Comparison of ENCODE assay signal across 19 cellular contexts in the genomic region with DNA sequence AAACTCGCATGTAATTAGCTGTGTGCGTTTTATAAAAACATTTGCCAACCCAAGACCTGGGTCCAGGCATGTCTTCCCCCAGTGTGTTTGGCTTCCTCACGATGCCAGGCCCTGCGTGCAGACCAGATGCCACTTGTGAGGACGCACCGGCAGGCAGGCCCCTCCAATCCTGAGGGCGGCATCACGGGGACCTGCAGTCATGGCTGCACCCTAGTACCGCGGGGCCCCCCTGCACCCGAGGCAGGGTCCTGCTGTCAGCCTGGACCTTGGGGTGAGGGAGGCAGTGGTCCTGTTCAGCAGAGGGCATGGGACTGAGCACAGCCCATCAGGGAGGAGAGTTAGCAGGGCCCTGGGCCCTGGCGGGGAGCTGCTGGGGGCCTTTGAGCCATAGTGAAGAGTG. TPM values are rescaled to one million over a fixed set of nuclear protein-coding genes. Genes with fewer than 3 reads are reported as not detected.
DNase-seq lines count a peak whose midpoint lies in the region; ATAC-seq and TF ChIP-seq lines count a peak whose summit lies in the region.
"Had no signal": no experiment of that assay in that cellular context is flagged by ENCODE, and none has a peak within 500 bp of the region (broad histone marks: within the 10 kb centered on the region; RNA-seq: fewer than 3 reads in every experiment).

No MANE protein-coding gene starts in this region.

- no peaks in the 10 kb centered on the region for H3K27me3 Mint-ChIP-seq in CD4-positive, alpha-beta T cell
- no peaks in the 10 kb centered on the region for H3K27me3 Mint-ChIP-seq in central memory CD8-positive, alpha-beta T cell
- H3K27me3 Mint-ChIP-seq in nephron (ENCODE audit: low read depth): no peaks in the 10 kb centered on the region

- peak overlapping the region; percentile 56 for H3K27ac Mint-ChIP-seq in CD4-positive, alpha-beta T cell
- H3K27ac Mint-ChIP-seq in central memory CD8-positive, alpha-beta T cell (ENCODE audit: low read depth): peak overlapping the region; percentile 82
- H3K27ac Mint-ChIP-seq in nephron: peak overlapping the region in 2 of 3 experiments; percentile 42 to 72

- H3K9me3 Mint-ChIP-seq in CD4-positive, alpha-beta T cell: no peaks in the 10 kb centered on the region
- H3K9me3 Mint-ChIP-seq in central memory CD8-positive, alpha-beta T cell: no peaks in the 10 kb centered on the region
- H3K9me3 Mint-ChIP-seq in nephron: no peaks in the 10 kb centered on the region

- no peak for TF ChIP-seq CTCF in CD4-positive, alpha-beta T cell (IDR thresholded peaks at IDR 0.05)
- TF ChIP-seq CTCF in nephron (IDR thresholded peaks at IDR 0.05; ENCODE audit: unreplicated experiment in 3 of 3) (no peak), WERI-Rb-1 (IDR thresholded peaks at IDR 0.05; ENCODE audit: low read depth, low read length) (no peak)

- H3K36me3 Mint-ChIP-seq in CD4-positive, alpha-beta T cell (ENCODE audit: low read depth): peaks cover 37% of the 10 kb centered on the region
- H3K36me3 Mint-ChIP-seq in central memory CD8-positive, alpha-beta T cell (ENCODE audit: insufficient read depth): peaks cover 23% of the 10 kb centered on the region
- peaks cover 39% of the 10 kb centered on the region for H3K36me3 Mint-ChIP-seq in nephron (ENCODE audit: low read depth)

- H3K36me3 ChIP-seq in BLaER1 (peaks cover 56% of the 10 kb centered on the region), WERI-Rb-1 (peaks cover 77% of the 10 kb centered on the region)

- intact Hi-C loops in CD4-positive, alpha-beta T cell (cut with DNase I, micrococcal nuclease): no loop called here

- POLR2A ChIA-PET in CD4-positive, alpha-beta T cell (lab: Charles Lee): interaction anchor here (4.4 kb wide), 1 partner anchor 12 kb away, joined by 29 read pairs; no protein-coding TSS in a partner anchor

- H3K4me2 ChIP-seq in BLaER1: peak overlapping the region; percentile 69
- H3K4me2 ChIP-seq: A549, SK-N-SH had no signal

- no peak for ATAC-seq in CD4-positive, alpha-beta T cell (ENCODE audit: poor library complexity)
- no peak for ATAC-seq in central memory CD8-positive, alpha-beta T cell (replicated peaks; ENCODE audit: extremely low read depth, poor library complexity, severe bottlenecking)
- no peak for ATAC-seq in HG03378 (IDR thresholded peaks at IDR 0.05; ENCODE audit: unreplicated experiment)
- ATAC-seq: A549, HepG2 had no signal

- peaks cover 33% of the 10 kb centered on the region for H3K4me1 Mint-ChIP-seq in CD4-positive, alpha-beta T cell (ENCODE audit: low read depth)
- H3K4me1 Mint-ChIP-seq in central memory CD8-positive, alpha-beta T cell: peaks cover 32% of the 10 kb centered on the region
- peaks cover 50% of the 10 kb centered on the region for H3K4me1 Mint-ChIP-seq in nephron

- DNase-seq in CD4-positive, alpha-beta T cell: no peak
- DNase-seq in central memory CD8-positive, alpha-beta T cell (ENCODE audit: low spot score in 2 of 2): no peak
- DNase-seq in WERI-Rb-1 (no peak), NCI-H345 (lab: John Stamatoyannopoulos, UW) (no peak)
- DNase-seq: DMS79, HCEC 1CT, KBM-7, NCI-H1105, NCI-H2081, NCI-H510A, NCI-H748 treated with DMSO at 0.1 percent for 48 hours, SHP77, SK-N-SH had no signal

- H3K4me3 ChIP-seq in BLaER1 (no peak overlapping the region), WERI-Rb-1 (ENCODE audit: low read depth, low read length) (no peak overlapping the region)
- H3K4me3 ChIP-seq: A549 had no signal

- CTCF ChIA-PET in CD4-positive, alpha-beta T cell (lab: Charles Lee): no interaction called here

- H3K27me3 ChIP-seq in BLaER1: no peaks in the 10 kb centered on the region
- H3K27me3 ChIP-seq in CD4-positive, alpha-beta T cell (ENCODE audit: control insufficient read depth, insufficient read depth, low read length): no peaks in the 10 kb centered on the region
- H3K27me3 ChIP-seq in WERI-Rb-1 (ENCODE audit: insufficient read depth, low read depth, severe bottlenecking): no peaks in the 10 kb centered on the region

- no peaks in the 10 kb centered on the region for H3K9me3 ChIP-seq in BLaER1
- H3K9me3 ChIP-seq in CD4-positive, alpha-beta T cell (ENCODE audit: control insufficient read depth, low read length): no peaks in the 10 kb centered on the region
- H3K9me3 ChIP-seq in WERI-Rb-1 (ENCODE audit: severe bottlenecking): no peaks in the 10 kb centered on the region
- H3K9me3 ChIP-seq: A549, SK-N-SH had no signal

- H3K4me1 ChIP-seq in BLaER1: peaks cover 98% of the 10 kb centered on the region
- H3K4me1 ChIP-seq: A549 had no signal

- no peaks in the 10 kb centered on the region; the same call in 1 of the 2 replicates for H4K20me1 ChIP-seq in BLaER1

- H3K27ac ChIP-seq in BLaER1 (peak overlapping the region; percentile 51), WERI-Rb-1 (no peak overlapping the region)
- no peak overlapping the region for H3K27ac ChIP-seq in CD4-positive, alpha-beta T cell (ENCODE audit: low read depth, low read length)
- H3K27ac ChIP-seq: A549 had no signal

- no peak overlapping the region for H3K4me3 Mint-ChIP-seq in CD4-positive, alpha-beta T cell
- H3K4me3 Mint-ChIP-seq in central memory CD8-positive, alpha-beta T cell: no peak overlapping the region
- no peak overlapping the region for H3K4me3 Mint-ChIP-seq in nephron

- 0 out of 2 replicates have a peak overlapping the region, but pooled peaks have one; percentile 26 for H3K9ac ChIP-seq in BLaER1
- H3K9ac ChIP-seq: SK-N-SH had no signal

RNA-seq across cellular contexts. Expression of gene ZNF750, which starts 55.3 kb away (rescaled TPM):
- total RNA-seq in CD4-positive, alpha-beta T cell: not detected
- total RNA-seq: HepG2, OCI-LY7 had no signal
